Comparison of ENCODE assay signal across 15 cellular contexts in the genomic region with DNA sequence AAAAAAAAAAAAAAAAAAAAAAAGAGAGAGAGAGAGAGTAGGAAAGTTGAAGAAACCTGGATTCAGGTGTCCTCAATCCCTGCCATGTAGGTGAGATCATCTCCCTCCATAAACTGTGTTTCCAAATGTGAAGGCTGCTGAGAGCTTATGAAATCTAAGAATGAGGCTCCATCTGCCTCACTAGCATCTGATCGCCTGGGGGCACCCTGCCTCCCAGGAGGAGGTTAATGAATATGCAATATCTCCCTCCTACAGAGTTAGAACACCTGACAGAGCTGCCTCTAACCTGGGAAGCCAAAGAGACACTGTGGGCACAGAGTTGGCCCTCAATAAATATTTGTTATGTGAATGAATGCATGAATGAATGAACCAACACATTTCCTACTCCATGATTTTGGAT. TPM values are rescaled to one million over a fixed set of nuclear protein-coding genes. Genes with fewer than 3 reads are reported as not detected.
A peak's percentile ranks its signal among the peaks of the same experiment; 100 is the strongest.
DNase-seq lines count a peak whose midpoint lies in the region; ATAC-seq and TF ChIP-seq lines count a peak whose summit lies in the region.
"Had no signal": no experiment of that assay in that cellular context is flagged by ENCODE, and none has a peak within 500 bp of the region (broad histone marks: within the 10 kb centered on the region; RNA-seq: fewer than 3 reads in every experiment).

No MANE protein-coding gene starts in this region.

- TF ChIP-seq CTCF in GM23338 (conservative IDR thresholded peaks at IDR 0.05; ENCODE audit: low read depth in 2 of 2) = peak in 1 of 2 experiments; percentile 27; a peak in 2 of 4 replicates
- TF ChIP-seq CTCF in OCI-LY1 (IDR thresholded peaks at IDR 0.05; ENCODE audit: low read length) = 0 out of 2 replicates have a peak, but pooled peaks have one; percentile 24
- no peak for TF ChIP-seq CTCF in body of pancreas (IDR thresholded peaks at IDR 0.05)

- intact Hi-C loops in body of pancreas (cut with DNase I) = no loop called here

- H3K27me3 Mint-ChIP-seq in GM23338 (ENCODE audit: insufficient read depth, low read depth, poor library complexity) = peaks cover 2% of the 10 kb centered on the region
- H3K27me3 Mint-ChIP-seq in stimulated activated naive CD8-positive, alpha-beta T cell treated with anti-CD3 and anti-CD28 coated beads, Interleukin-15, amount 100 ng/mL, for 72 hours = peaks cover 15% of the 10 kb centered on the region

- H3K27ac ChIP-seq in GM23338 (ENCODE audit: low read depth) (no peak overlapping the region), OCI-LY1 (ENCODE audit: low read depth, low read length, poor library complexity, severe bottlenecking) (no peak overlapping the region), body of pancreas (no peak overlapping the region)
- H3K27ac ChIP-seq: neutrophil had no signal

- H3K36me3 ChIP-seq in GM23338 (ENCODE audit: insufficient read depth) (no peaks in the 10 kb centered on the region), OCI-LY1 (ENCODE audit: insufficient read depth, low read length) (no peaks in the 10 kb centered on the region), body of pancreas (replicated peaks in 1 of 2; ENCODE audit: insufficient read depth in 1 of 2, low read depth in 2 of 2) (no peaks in the 10 kb centered on the region)
- H3K36me3 ChIP-seq: neutrophil had no signal

- H3K9ac ChIP-seq in OCI-LY1 (ENCODE audit: low read length) = no peak overlapping the region

- no peaks in the 10 kb centered on the region for H3K9me2 ChIP-seq in GM23338 (ENCODE audit: insufficient read depth)
- H3K9me2 ChIP-seq in OCI-LY1 (ENCODE audit: low read depth, low read length) = no peaks in the 10 kb centered on the region

- H3K27me3 ChIP-seq in GM23338 (ENCODE audit: insufficient read depth) = peaks cover 12% of the 10 kb centered on the region
- no peaks in the 10 kb centered on the region for H3K27me3 ChIP-seq in OCI-LY1 (ENCODE audit: insufficient read depth, low read length)
- no peaks in the 10 kb centered on the region for H3K27me3 ChIP-seq in body of pancreas

- no peak overlapping the region for H3K4me3 Mint-ChIP-seq in GM23338
- H3K4me3 Mint-ChIP-seq in stimulated activated naive CD8-positive, alpha-beta T cell treated with anti-CD3 and anti-CD28 coated beads, Interleukin-15, amount 100 ng/mL, for 72 hours = no peak overlapping the region
- H3K4me3 Mint-ChIP-seq: activated T-helper 1 cell treated with anti-CD3 and anti-CD28 coated beads, Interleukin-12 subunit alpha, Interleukin-12 subunit beta, Interleukin-2, Interleukin-4 antibody, amounts not matched to agents 30 ng/mL and 10 ng/mL and 1 ng/mL, durations not matched to agents 14 hours and 24 hours and 36 hours; type B pancreatic cell had no signal

- peaks cover 6% of the 10 kb centered on the region; the same call in 1 of the 2 replicates for H3K4me1 ChIP-seq in GM23338 (ENCODE audit: insufficient read depth)
- H3K4me1 ChIP-seq in OCI-LY1 (ENCODE audit: insufficient read depth, low read length, severe bottlenecking) = no peaks in the 10 kb centered on the region
- H3K4me1 ChIP-seq in body of pancreas = no peaks in the 10 kb centered on the region

- no peaks in the 10 kb centered on the region for H3K9me3 ChIP-seq in OCI-LY1 (ENCODE audit: low read length)
- H3K9me3 ChIP-seq in body of pancreas = no peaks in the 10 kb centered on the region
- H3K9me3 ChIP-seq: neutrophil had no signal

- H2AFZ ChIP-seq in GM23338 (no peak overlapping the region), OCI-LY1 (ENCODE audit: low read length) (no peak overlapping the region)

- H4K20me1 ChIP-seq in GM23338 (replicated peaks; ENCODE audit: insufficient read depth) (no peaks in the 10 kb centered on the region; the same call in 1 of the 2 replicates), OCI-LY1 (ENCODE audit: insufficient read depth, low read length) (no peaks in the 10 kb centered on the region)

- no peaks in the 10 kb centered on the region for H3K9me3 Mint-ChIP-seq in GM23338
- H3K9me3 Mint-ChIP-seq in stimulated activated naive CD8-positive, alpha-beta T cell treated with anti-CD3 and anti-CD28 coated beads, Interleukin-15, amount 100 ng/mL, for 72 hours = no peaks in the 10 kb centered on the region
- H3K9me3 Mint-ChIP-seq: activated T-helper 1 cell treated with anti-CD3 and anti-CD28 coated beads, Interleukin-12 subunit alpha, Interleukin-12 subunit beta, Interleukin-2, Interleukin-4 antibody, amounts not matched to agents 30 ng/mL and 10 ng/mL and 1 ng/mL, durations not matched to agents 14 hours and 24 hours and 36 hours; type B pancreatic cell had no signal

- H3K36me3 Mint-ChIP-seq in GM23338 (ENCODE audit: low read depth) = no peaks in the 10 kb centered on the region
- H3K36me3 Mint-ChIP-seq: type B pancreatic cell had no signal

- ATAC-seq in GM23338 (peak; percentile 76), body of pancreas (no peak), HG02973 (IDR thresholded peaks at IDR 0.05; ENCODE audit: unreplicated experiment) (no peak)
- no peak for ATAC-seq in stimulated activated naive CD8-positive, alpha-beta T cell treated with anti-CD3 and anti-CD28 coated beads, Interleukin-15, amount 100 ng/mL, for 72 hours

- no peaks in the 10 kb centered on the region for H3K79me2 ChIP-seq in GM23338 (replicated peaks; ENCODE audit: insufficient read depth)
- no peaks in the 10 kb centered on the region for H3K79me2 ChIP-seq in OCI-LY1 (ENCODE audit: insufficient read depth, low read length)

- H3F3A ChIP-seq in GM23338 (replicated peaks; ENCODE audit: low read depth) (no peaks in the 10 kb centered on the region), OCI-LY1 (ENCODE audit: insufficient read depth, low read length) (no peaks in the 10 kb centered on the region)

- 18 to 33% methylated on average over 1 of the region's 1 CpG for WGBS in body of pancreas, 2 donors

- DNase-seq in ELR (ENCODE audit: low read depth) = peak; percentile 22
- DNase-seq in GM23338 (ENCODE audit: low spot score) = peak; percentile 42
- DNase-seq in germinal center (ENCODE audit: low spot score) = peak; percentile 48
- DNase-seq in body of pancreas = no peak
- DNase-seq in stimulated activated naive CD8-positive, alpha-beta T cell treated with anti-CD3 and anti-CD28 coated beads, Interleukin-15, amount 100 ng/mL, for 72 hours = no peak
- DNase-seq in activated CD4-positive, alpha-beta T cell treated with anti-CD3 and anti-CD28 coated beads for 4 hours = no peak
- DNase-seq: activated CD4-positive, alpha-beta T cell treated with anti-CD3 and anti-CD28 coated beads, Interleukin-2, amount 50 U/mL, for 4 hours; Karpas-422; NCI-H1694; stimulated activated CD4-positive, alpha-beta T cell treated with anti-CD3 and anti-CD28 coated beads, Interleukin-4, amount 100 ng/mL, for 24 hours had no signal

- H3K4me2 ChIP-seq in GM23338 = no peak overlapping the region
- no peak overlapping the region for H3K4me2 ChIP-seq in OCI-LY1 (ENCODE audit: low read length)

- H3K27ac Mint-ChIP-seq in GM23338 = no peak overlapping the region
- peak overlapping the region in 1 of 2 donors; percentile 12 for H3K27ac Mint-ChIP-seq in stimulated activated naive CD8-positive, alpha-beta T cell treated with anti-CD3 and anti-CD28 coated beads, Interleukin-15, amount 100 ng/mL, for 72 hours
- H3K27ac Mint-ChIP-seq: activated T-helper 1 cell treated with anti-CD3 and anti-CD28 coated beads, Interleukin-12 subunit alpha, Interleukin-12 subunit beta, Interleukin-2, Interleukin-4 antibody, amounts not matched to agents 30 ng/mL and 10 ng/mL and 1 ng/mL, durations not matched to agents 14 hours and 24 hours and 36 hours; type B pancreatic cell had no signal

- H3K4me1 Mint-ChIP-seq in GM23338 = peaks cover 6% of the 10 kb centered on the region; the same call in 2 of the 3 replicates
- H3K4me1 Mint-ChIP-seq in stimulated activated naive CD8-positive, alpha-beta T cell treated with anti-CD3 and anti-CD28 coated beads, Interleukin-15, amount 100 ng/mL, for 72 hours = peaks cover under 1% of the 10 kb centered on the region

- H3K4me3 ChIP-seq in GM23338 (no peak overlapping the region), OCI-LY1 (ENCODE audit: low read depth, low read length, poor library complexity, severe bottlenecking) (no peak overlapping the region), body of pancreas (no peak overlapping the region)

- TF ChIP-seq POLR2A in body of pancreas (IDR thresholded peaks at IDR 0.05) = no peak

RNA-seq across cellular contexts. Expression of a gene that starts 23.8 kb away (rescaled TPM):
- total RNA-seq in GM23338 (2014; rRNA removed; shearing (Covaris generic)) = 12.3 and 13.9 TPM in 2 replicates
- 14.4 and 16.9 TPM in 2 replicates for polyA plus RNA-seq in GM23338 (2016; fragmentation: Nextera tagmentation; extraction: Ambion mirVana)
- 10 to 100 TPM; 12.5 to 15.0 TPM for total RNA-seq in body of pancreas

Comparison
In these comparisons a context has a peak if more than half of its experiments do, and no peak if none do; other contexts are left out.
1. DNase-seq: peak in ELR (single experiment), GM23338 (single experiment) and germinal center (single experiment); none in body of pancreas (0 of 4), stimulated activated naive CD8-positive, alpha-beta T cell treated with anti-CD3 and anti-CD28 coated beads, Interleukin-15, amount 100 ng/mL, for 72 hours (0 of 2) and activated CD4-positive, alpha-beta T cell treated with anti-CD3 and anti-CD28 coated beads for 4 hours (0 of 2).